In the genomic region with DNA sequence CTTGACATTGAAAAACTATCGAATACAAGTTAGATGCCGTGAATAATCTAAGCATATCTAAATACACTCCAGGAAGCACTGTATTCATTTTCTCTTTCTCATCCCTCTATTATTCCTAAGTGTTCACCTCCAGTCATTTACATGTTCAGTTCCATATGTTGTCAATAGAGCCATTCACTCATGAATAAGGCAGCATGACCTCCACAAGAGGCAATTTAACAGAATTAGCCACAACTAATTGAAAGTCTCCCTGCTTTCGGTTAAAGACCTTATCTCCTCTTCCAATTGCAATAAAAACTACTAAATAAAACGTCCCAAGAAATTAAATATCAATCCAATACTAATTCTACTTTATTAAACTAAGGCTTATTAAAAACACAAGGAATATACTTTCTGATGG, we compare ENCODE assay signal across 2 cellular contexts.
TF ChIP-seq lines count a peak whose summit lies in the region.

No MANE protein-coding gene starts in this region.

TF ChIP-seq in GM12878, 131 proteins besides CTCF, POLR2A, EP300 and RAD21 (continues in another document):
- TF ChIP-seq, protein P1, sequence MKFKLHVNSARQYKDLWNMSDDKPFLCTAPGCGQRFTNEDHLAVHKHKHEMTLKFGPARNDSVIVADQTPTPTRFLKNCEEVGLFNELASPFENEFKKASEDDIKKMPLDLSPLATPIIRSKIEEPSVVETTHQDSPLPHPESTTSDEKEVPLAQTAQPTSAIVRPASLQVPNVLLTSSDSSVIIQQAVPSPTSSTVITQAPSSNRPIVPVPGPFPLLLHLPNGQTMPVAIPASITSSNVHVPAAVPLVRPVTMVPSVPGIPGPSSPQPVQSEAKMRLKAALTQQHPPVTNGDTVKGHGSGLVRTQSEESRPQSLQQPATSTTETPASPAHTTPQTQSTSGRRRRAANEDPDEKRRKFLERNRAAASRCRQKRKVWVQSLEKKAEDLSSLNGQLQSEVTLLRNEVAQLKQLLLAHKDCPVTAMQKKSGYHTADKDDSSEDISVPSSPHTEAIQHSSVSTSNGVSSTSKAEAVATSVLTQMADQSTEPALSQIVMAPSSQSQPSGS (IDR thresholded peaks at IDR 0.05; ENCODE audit: low read length) = no peak
- TF ChIP-seq SMAD5 (IDR thresholded peaks at IDR 0.05; ENCODE audit: low read depth) (no peak), RAD51 (IDR thresholded peaks at IDR 0.05) (no peak), NR2C1 (IDR thresholded peaks at IDR 0.05) (no peak), EED (IDR thresholded peaks at IDR 0.05; ENCODE audit: low read depth) (no peak), IKZF2 (IDR thresholded peaks at IDR 0.05) (no peak), POLR2AphosphoS2 (IDR thresholded peaks at IDR 0.05; ENCODE audit: low read depth, low read length) (no peak), CBX3 (IDR thresholded peaks at IDR 0.05; ENCODE audit: borderline replicate concordance, low read depth) (no peak)
- TF ChIP-seq, protein P2, sequence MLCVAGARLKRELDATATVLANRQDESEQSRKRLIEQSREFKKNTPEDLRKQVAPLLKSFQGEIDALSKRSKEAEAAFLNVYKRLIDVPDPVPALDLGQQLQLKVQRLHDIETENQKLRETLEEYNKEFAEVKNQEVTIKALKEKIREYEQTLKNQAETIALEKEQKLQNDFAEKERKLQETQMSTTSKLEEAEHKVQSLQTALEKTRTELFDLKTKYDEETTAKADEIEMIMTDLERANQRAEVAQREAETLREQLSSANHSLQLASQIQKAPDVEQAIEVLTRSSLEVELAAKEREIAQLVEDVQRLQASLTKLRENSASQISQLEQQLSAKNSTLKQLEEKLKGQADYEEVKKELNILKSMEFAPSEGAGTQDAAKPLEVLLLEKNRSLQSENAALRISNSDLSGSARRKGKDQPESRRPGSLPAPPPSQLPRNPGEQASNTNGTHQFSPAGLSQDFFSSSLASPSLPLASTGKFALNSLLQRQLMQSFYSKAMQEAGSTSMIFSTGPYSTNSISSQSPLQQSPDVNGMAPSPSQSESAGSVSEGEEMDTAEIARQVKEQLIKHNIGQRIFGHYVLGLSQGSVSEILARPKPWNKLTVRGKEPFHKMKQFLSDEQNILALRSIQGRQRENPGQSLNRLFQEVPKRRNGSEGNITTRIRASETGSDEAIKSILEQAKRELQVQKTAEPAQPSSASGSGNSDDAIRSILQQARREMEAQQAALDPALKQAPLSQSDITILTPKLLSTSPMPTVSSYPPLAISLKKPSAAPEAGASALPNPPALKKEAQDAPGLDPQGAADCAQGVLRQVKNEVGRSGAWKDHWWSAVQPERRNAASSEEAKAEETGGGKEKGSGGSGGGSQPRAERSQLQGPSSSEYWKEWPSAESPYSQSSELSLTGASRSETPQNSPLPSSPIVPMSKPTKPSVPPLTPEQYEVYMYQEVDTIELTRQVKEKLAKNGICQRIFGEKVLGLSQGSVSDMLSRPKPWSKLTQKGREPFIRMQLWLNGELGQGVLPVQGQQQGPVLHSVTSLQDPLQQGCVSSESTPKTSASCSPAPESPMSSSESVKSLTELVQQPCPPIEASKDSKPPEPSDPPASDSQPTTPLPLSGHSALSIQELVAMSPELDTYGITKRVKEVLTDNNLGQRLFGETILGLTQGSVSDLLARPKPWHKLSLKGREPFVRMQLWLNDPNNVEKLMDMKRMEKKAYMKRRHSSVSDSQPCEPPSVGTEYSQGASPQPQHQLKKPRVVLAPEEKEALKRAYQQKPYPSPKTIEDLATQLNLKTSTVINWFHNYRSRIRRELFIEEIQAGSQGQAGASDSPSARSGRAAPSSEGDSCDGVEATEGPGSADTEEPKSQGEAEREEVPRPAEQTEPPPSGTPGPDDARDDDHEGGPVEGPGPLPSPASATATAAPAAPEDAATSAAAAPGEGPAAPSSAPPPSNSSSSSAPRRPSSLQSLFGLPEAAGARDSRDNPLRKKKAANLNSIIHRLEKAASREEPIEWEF (IDR thresholded peaks at IDR 0.05; ENCODE audit: insufficient replicate concordance, low read depth, low read length) = no peak
- TF ChIP-seq, protein P3, sequence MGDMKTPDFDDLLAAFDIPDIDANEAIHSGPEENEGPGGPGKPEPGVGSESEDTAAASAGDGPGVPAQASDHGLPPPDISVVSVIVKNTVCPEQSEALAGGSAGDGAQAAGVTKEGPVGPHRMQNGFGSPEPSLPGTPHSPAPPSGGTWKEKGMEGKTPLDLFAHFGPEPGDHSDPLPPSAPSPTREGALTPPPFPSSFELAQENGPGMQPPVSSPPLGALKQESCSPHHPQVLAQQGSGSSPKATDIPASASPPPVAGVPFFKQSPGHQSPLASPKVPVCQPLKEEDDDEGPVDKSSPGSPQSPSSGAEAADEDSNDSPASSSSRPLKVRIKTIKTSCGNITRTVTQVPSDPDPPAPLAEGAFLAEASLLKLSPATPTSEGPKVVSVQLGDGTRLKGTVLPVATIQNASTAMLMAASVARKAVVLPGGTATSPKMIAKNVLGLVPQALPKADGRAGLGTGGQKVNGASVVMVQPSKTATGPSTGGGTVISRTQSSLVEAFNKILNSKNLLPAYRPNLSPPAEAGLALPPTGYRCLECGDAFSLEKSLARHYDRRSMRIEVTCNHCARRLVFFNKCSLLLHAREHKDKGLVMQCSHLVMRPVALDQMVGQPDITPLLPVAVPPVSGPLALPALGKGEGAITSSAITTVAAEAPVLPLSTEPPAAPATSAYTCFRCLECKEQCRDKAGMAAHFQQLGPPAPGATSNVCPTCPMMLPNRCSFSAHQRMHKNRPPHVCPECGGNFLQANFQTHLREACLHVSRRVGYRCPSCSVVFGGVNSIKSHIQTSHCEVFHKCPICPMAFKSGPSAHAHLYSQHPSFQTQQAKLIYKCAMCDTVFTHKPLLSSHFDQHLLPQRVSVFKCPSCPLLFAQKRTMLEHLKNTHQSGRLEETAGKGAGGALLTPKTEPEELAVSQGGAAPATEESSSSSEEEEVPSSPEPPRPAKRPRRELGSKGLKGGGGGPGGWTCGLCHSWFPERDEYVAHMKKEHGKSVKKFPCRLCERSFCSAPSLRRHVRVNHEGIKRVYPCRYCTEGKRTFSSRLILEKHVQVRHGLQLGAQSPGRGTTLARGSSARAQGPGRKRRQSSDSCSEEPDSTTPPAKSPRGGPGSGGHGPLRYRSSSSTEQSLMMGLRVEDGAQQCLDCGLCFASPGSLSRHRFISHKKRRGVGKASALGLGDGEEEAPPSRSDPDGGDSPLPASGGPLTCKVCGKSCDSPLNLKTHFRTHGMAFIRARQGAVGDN (IDR thresholded peaks at IDR 0.05) = no peak

TF ChIP-seq in HepG2, 621 proteins besides CTCF, POLR2A, EP300 and RAD21:
- TF ChIP-seq, protein P4, sequence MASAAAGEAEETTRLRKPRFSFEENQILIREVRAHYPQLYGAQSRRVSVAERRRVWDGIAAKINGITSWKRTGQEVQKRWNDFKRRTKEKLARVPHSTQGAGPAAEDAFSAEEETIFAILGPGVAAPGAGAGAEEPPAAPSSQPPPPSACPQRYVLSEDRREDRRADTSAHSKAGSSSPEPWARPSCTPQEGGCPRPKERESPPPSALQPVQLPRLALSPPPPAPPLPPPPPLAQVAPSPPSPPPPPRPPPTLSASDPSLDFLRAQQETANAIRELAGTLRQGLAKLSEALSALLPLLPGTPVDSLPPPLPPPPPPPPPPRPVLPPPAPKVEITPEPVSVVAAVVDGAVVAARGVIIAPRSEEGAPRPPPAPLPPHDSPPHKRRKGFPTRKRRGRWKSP (CRISPR knock-in tag; IDR thresholded peaks at IDR 0.05) = no peak
- TF ChIP-seq ATF3 (CRISPR knock-in tag; IDR thresholded peaks at IDR 0.05) = no peak
- TF ChIP-seq ZSCAN25 (CRISPR knock-in tag; IDR thresholded peaks at IDR 0.05) = no peak
- TF ChIP-seq ISL2 (CRISPR knock-in tag; IDR thresholded peaks at IDR 0.05) = no peak
- no peak for TF ChIP-seq ZNF430 (CRISPR knock-in tag; IDR thresholded peaks at IDR 0.05)
- no peak for TF ChIP-seq PTBP1 (IDR thresholded peaks at IDR 0.05; ENCODE audit: low read depth, low read length, poor library complexity, severe bottlenecking)
- TF ChIP-seq HMGA1 (CRISPR knock-in tag; conservative IDR thresholded peaks at IDR 0.05) = no peak
- TF ChIP-seq, protein P5, sequence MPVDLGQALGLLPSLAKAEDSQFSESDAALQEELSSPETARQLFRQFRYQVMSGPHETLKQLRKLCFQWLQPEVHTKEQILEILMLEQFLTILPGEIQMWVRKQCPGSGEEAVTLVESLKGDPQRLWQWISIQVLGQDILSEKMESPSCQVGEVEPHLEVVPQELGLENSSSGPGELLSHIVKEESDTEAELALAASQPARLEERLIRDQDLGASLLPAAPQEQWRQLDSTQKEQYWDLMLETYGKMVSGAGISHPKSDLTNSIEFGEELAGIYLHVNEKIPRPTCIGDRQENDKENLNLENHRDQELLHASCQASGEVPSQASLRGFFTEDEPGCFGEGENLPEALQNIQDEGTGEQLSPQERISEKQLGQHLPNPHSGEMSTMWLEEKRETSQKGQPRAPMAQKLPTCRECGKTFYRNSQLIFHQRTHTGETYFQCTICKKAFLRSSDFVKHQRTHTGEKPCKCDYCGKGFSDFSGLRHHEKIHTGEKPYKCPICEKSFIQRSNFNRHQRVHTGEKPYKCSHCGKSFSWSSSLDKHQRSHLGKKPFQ (CRISPR knock-in tag; IDR thresholded peaks at IDR 0.05; ENCODE audit: insufficient replicate concordance) = no peak
- TF ChIP-seq ZSCAN29 (CRISPR knock-in tag; conservative IDR thresholded peaks at IDR 0.05) = no peak
- TF ChIP-seq RBAK (CRISPR knock-in tag; IDR thresholded peaks at IDR 0.05) = no peak
- TF ChIP-seq REST (IDR thresholded peaks at IDR 0.05; ENCODE audit: borderline replicate concordance in 1 of 2, low read depth in 1 of 2, low read length in 2 of 2) = no peak
- TF ChIP-seq SP4 (CRISPR knock-in tag; IDR thresholded peaks at IDR 0.05) = no peak
- TF ChIP-seq RERE (CRISPR knock-in tag; IDR thresholded peaks at IDR 0.05; ENCODE audit: low read depth) = no peak
- no peak for TF ChIP-seq GATAD2A (CRISPR knock-in tag; IDR thresholded peaks at IDR 0.05)
- no peak for TF ChIP-seq HDAC6 (IDR thresholded peaks at IDR 0.05; ENCODE audit: low read depth, low read length)
